Comparison of ENCODE assay signal across 1 cellular context in the genomic region with DNA sequence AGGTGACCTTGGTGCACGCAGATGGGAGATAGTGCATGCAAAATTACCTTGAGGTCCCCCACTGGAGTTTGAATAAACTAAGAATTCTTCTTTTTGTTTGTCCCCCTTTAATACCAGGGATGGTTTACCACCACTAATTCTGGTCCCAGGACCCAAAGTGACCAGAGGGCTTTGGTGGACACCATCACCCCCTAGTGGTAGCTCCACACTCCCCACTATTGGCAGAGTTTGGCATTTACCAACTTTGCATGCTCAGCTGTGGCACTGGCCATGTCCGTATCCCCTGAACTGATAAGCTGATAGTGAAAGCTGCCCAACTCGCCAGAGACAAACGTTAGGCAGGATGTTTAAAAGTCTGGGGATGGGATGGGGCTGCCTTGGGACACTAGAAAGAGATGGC.
TF ChIP-seq lines count a peak whose summit lies in the region.

No MANE protein-coding gene starts in this region.

TF ChIP-seq in liver, 16 proteins besides CTCF, POLR2A, EP300 and RAD21 (continued from another document):
- no peak for TF ChIP-seq JUND (IDR thresholded peaks at IDR 0.05)
- TF ChIP-seq GABPA (IDR thresholded peaks at IDR 0.05 in 1 of 2, conservative IDR thresholded peaks at IDR 0.05 in 1 of 2), result no peak
